Comparison of ENCODE assay signal across 15 cellular contexts in genomic region chr2:177929662-177930522, GRCh38.
DNase-seq lines count a peak whose midpoint lies in the region; ATAC-seq and TF ChIP-seq lines count a peak whose summit lies in the region.
"Had no signal": no experiment of that assay in that cellular context is flagged by ENCODE, and none has a peak within 500 bp of the region (broad histone marks: within the 10 kb centered on the region; RNA-seq: fewer than 3 reads in every experiment).

No MANE protein-coding gene starts in this region.

- H3K36me3 ChIP-seq in Loucy (ENCODE audit: insufficient read depth, low read length) (no peaks in the 10 kb centered on the region), thyroid gland (no peaks in the 10 kb centered on the region)
- H3K36me3 ChIP-seq: HAP-1 had no signal

- no peak overlapping the region for H3K4me2 ChIP-seq in Loucy (ENCODE audit: low read depth, low read length, poor library complexity, severe bottlenecking)

- no peaks in the 10 kb centered on the region for H3K79me2 ChIP-seq in Loucy (ENCODE audit: insufficient read depth, low read length)

- H3F3A ChIP-seq in Loucy (ENCODE audit: low read depth) = no peaks in the 10 kb centered on the region

- ATAC-seq in GM18502 (IDR thresholded peaks at IDR 0.05; ENCODE audit: poor library complexity, unreplicated experiment) = no peak

- H3K27me3 ChIP-seq in Loucy (ENCODE audit: insufficient read depth, low read length, poor library complexity, severe bottlenecking) (no peaks in the 10 kb centered on the region), thyroid gland (no peaks in the 10 kb centered on the region)

- TF ChIP-seq CTCF in Loucy (conservative IDR thresholded peaks at IDR 0.05; ENCODE audit: low read length) (no peak), VCaP (conservative IDR thresholded peaks at IDR 0.05) (no peak), thyroid gland (IDR thresholded peaks at IDR 0.05) (no peak)

- intact Hi-C loops in thyroid gland (cut with DNase I) = no loop called here

- no peak overlapping the region for H3K4me3 ChIP-seq in Loucy (ENCODE audit: low read length, poor library complexity, severe bottlenecking)
- H3K4me3 ChIP-seq in thyroid gland (replicated peaks in 1 of 3) = no peak overlapping the region
- H3K4me3 ChIP-seq: HAP-1 had no signal

- no peaks in the 10 kb centered on the region for H3K9me2 ChIP-seq in Loucy (replicated peaks; ENCODE audit: low read depth, low read length)

- peak overlapping the region; percentile 84 for H3K27ac ChIP-seq in VCaP
- H3K27ac ChIP-seq in thyroid gland = no peak overlapping the region
- H3K27ac ChIP-seq: RWPE1 had no signal

- 0 out of 2 replicates have a peak, but pooled peaks cover 9% of the 10 kb centered on the region for H3K9me3 ChIP-seq in Loucy (ENCODE audit: insufficient read depth, low read depth, low read length)
- H3K9me3 ChIP-seq in thyroid gland = no peaks in the 10 kb centered on the region

- TF ChIP-seq POLR2A in thyroid gland (IDR thresholded peaks at IDR 0.05) = no peak

- H3K9ac ChIP-seq in Loucy (ENCODE audit: low read depth, low read length, poor library complexity, severe bottlenecking) = no peak overlapping the region

- DNase-seq in DMS153 (lab: John Stamatoyannopoulos, UW) (peak; percentile 44), NCI-H345 (lab: John Stamatoyannopoulos, UW) (peak; percentile 76), mesenteric fat pad (ENCODE audit: low spot score) (no peak), LoVo (ENCODE audit: low spot score) (no peak), thyroid gland (no peak)
- DNase-seq: Caco-2, DMS79, NCI-H1694, NCI-H2171, OCI-M1 had no signal

- no peaks in the 10 kb centered on the region for H4K20me1 ChIP-seq in Loucy (ENCODE audit: insufficient read depth, low read length, poor library complexity, severe bottlenecking)

- peaks cover 11% of the 10 kb centered on the region for H3K4me1 ChIP-seq in Loucy (ENCODE audit: insufficient read depth, low read length, poor library complexity, severe bottlenecking)
- no peaks in the 10 kb centered on the region for H3K4me1 ChIP-seq in thyroid gland
- H3K4me1 ChIP-seq: Caco-2 had no signal

- H2AFZ ChIP-seq in Loucy (ENCODE audit: low read length) = 0 out of 2 replicates have a peak overlapping the region, but pooled peaks have one; percentile 33

- 44 to 61% methylated on average over 2 of the region's 2 CpGs for WGBS in thyroid gland, 2 donors

Comparison
In these comparisons a context has a peak if more than half of its experiments do, and no peak if none do; other contexts are left out.
1. DNase-seq: peak in DMS153 (single experiment) and NCI-H345 (single experiment); none in mesenteric fat pad (single experiment), LoVo (single experiment) and thyroid gland (0 of 2).